In the genomic region with DNA sequence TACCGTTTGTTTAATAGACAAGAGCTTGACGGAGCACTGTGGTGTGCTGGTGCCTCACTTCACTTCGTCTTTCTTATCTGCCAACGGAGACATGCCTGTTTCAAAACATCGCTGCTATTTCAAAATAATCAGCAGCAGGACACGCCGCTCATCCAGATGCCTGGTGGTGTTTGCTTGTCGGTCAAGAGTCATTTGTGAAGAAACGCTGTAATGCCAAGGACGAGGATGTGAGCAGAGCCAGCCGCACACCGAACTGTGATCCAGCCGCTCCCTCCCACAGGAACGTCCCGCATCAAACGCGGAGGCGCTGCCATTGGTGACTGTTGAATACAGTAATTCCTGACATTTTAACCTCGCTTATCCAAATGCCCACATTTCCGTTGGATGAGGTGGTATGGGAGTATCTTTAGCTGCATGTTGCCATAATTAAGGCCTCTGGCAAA, we compare ENCODE assay signal across 22 cellular contexts.
DNase-seq lines count a peak whose midpoint lies in the region; ATAC-seq and TF ChIP-seq lines count a peak whose summit lies in the region.
"Had no signal": no experiment of that assay in that cellular context is flagged by ENCODE, and none has a peak within 500 bp of the region (broad histone marks: within the 10 kb centered on the region; RNA-seq: fewer than 3 reads in every experiment).

No MANE protein-coding gene starts in this region.

- DNase-seq in AG08396 (ENCODE audit: low spot score): peak; percentile 32
- peak; percentile 70 for DNase-seq in NCI-H146 (lab: John Stamatoyannopoulos, UW)
- peak; percentile 7 for DNase-seq in left kidney (ENCODE audit: low read depth, low spot score)
- DNase-seq in NCI-H1105 treated with DMSO at 0.1 percent for 48 hours (lab: John Stamatoyannopoulos, UW): no peak
- no peak for DNase-seq in NCI-H82 (lab: John Stamatoyannopoulos, UW)
- DNase-seq: activated naive CD4-positive, alpha-beta T cell treated with anti-CD3 and anti-CD28 coated beads for 36 hours; activated T-cell treated with anti-CD3 and anti-CD28 coated beads, Interleukin-2, amount 50 U/mL, for 24 hours; aorta; EL; endodermal cell; heart left ventricle; Kasumi-1; lower lobe of right lung; NCI-H1048; NCI-H2171; stomach had no signal

- TF ChIP-seq CTCF in WI38 (IDR thresholded peaks at IDR 0.05; ENCODE audit: low read depth, low read length): no peak

- ATAC-seq in GM19397 (IDR thresholded peaks at IDR 0.05; ENCODE audit: unreplicated experiment): no peak
- ATAC-seq in HG02970 (IDR thresholded peaks at IDR 0.05; ENCODE audit: low FRiP score, unreplicated experiment): no peak
- ATAC-seq: activated CD4-positive, CD25-positive, alpha-beta regulatory T cell treated with anti-CD3 and anti-CD28 coated beads, Interleukin-2, amount 50 U/mL, for 24 hours; HCT116 had no signal

- peak overlapping the region; percentile 50 for H3K4me3 ChIP-seq in WI38 (ENCODE audit: low read depth, low read length)
- H3K4me3 ChIP-seq: lower lobe of right lung, stomach, upper lobe of left lung had no signal

Comparison
In these comparisons a context has a peak if more than half of its experiments do, and no peak if none do; other contexts are left out.
1. DNase-seq: peak in AG08396 (single experiment), NCI-H146 (single experiment) and left kidney (single experiment); none in NCI-H1105 treated with DMSO at 0.1 percent for 48 hours (single experiment) and NCI-H82 (single experiment).